In genomic region chr4:118833192-118833820, GRCh38 we compare ENCODE assay signal across 17 cellular contexts. TPM values are rescaled to one million over a fixed set of nuclear protein-coding genes. Genes with fewer than 3 reads are reported as not detected.
A peak's percentile ranks its signal among the peaks of the same experiment; 100 is the strongest.
DNase-seq lines count a peak whose midpoint lies in the region; ATAC-seq and TF ChIP-seq lines count a peak whose summit lies in the region.
"Had no signal": no experiment of that assay in that cellular context is flagged by ENCODE, and none has a peak within 500 bp of the region (broad histone marks: within the 10 kb centered on the region; RNA-seq: fewer than 3 reads in every experiment).

No MANE protein-coding gene starts in this region.

- H4K20me1 ChIP-seq in GM23338 (replicated peaks; ENCODE audit: insufficient read depth): peaks cover 18% of the 10 kb centered on the region

- no peak overlapping the region for H3K4me3 Mint-ChIP-seq in GM23338
- H3K4me3 Mint-ChIP-seq: stimulated activated memory B cell treated with anti-CD40 and anti-IgM and Interleukin-4, amounts not matched to agents 10 μg/mL and 1 μg/mL and 100 μg/mL, for 72 hours had no signal

- peaks cover 72% of the 10 kb centered on the region for H3K79me2 ChIP-seq in GM23338 (replicated peaks; ENCODE audit: insufficient read depth)

- peaks cover 17% of the 10 kb centered on the region for H3K27me3 Mint-ChIP-seq in GM23338 (ENCODE audit: insufficient read depth, low read depth, poor library complexity)
- H3K27me3 Mint-ChIP-seq: stimulated activated memory B cell treated with anti-CD40 and anti-IgM and Interleukin-4, amounts not matched to agents 10 μg/mL and 1 μg/mL and 100 μg/mL, for 72 hours had no signal

- peaks cover 29% of the 10 kb centered on the region for H3K4me1 ChIP-seq in GM23338 (ENCODE audit: insufficient read depth)
- H3K4me1 ChIP-seq in iPS-18a (ENCODE audit: control insufficient read depth, low read depth, low read length): peaks cover 21% of the 10 kb centered on the region

- no peak for DNase-seq in AG10803 (ENCODE audit: low read depth)
- no peak for DNase-seq in GM23338 (ENCODE audit: low spot score)
- DNase-seq in brain microvascular endothelial cell: no peak
- DNase-seq in Kasumi-1 (lab: John Stamatoyannopoulos, UW): no peak
- no peak for DNase-seq in GM19238 (ENCODE audit: insufficient read length, low spot score)
- DNase-seq in hepatic stellate cell (ENCODE audit: low spot score): no peak
- DNase-seq: activated CD4-positive, alpha-beta T cell treated with anti-CD3 and anti-CD28 coated beads, Interleukin-2, amount 50 U/mL, for 48 hours; KG1; NCI-H2081; right cardiac atrium; Right ventricle myocardium superior; stimulated activated CD4-positive, alpha-beta T cell treated with anti-CD3 and anti-CD28 coated beads, Interleukin-4, amount 100 ng/mL, for 4 hours; T-helper 9 cell had no signal

- H3K36me3 ChIP-seq in GM23338 (ENCODE audit: insufficient read depth) (peaks cover 28% of the 10 kb centered on the region), brain microvascular endothelial cell (replicated peaks) (peaks cover 52% of the 10 kb centered on the region), iPS-18a (ENCODE audit: control insufficient read depth, low read depth, low read length) (peaks cover 35% of the 10 kb centered on the region)

- H3K9me3 Mint-ChIP-seq in GM23338: no peaks in the 10 kb centered on the region
- H3K9me3 Mint-ChIP-seq: stimulated activated memory B cell treated with anti-CD40 and anti-IgM and Interleukin-4, amounts not matched to agents 10 μg/mL and 1 μg/mL and 100 μg/mL, for 72 hours had no signal

- H2AFZ ChIP-seq in GM23338: no peak overlapping the region

- H3K9me2 ChIP-seq in GM23338 (ENCODE audit: insufficient read depth): no peaks in the 10 kb centered on the region

- H3K4me2 ChIP-seq in GM23338: peak overlapping the region; percentile 86; the same call in 1 of the 2 replicates

- peaks cover 13% of the 10 kb centered on the region; the same call in 1 of the 2 replicates for H3F3A ChIP-seq in GM23338 (replicated peaks; ENCODE audit: low read depth)

- peaks cover 27% of the 10 kb centered on the region for H3K4me1 Mint-ChIP-seq in GM23338

- H3K27ac Mint-ChIP-seq in GM23338: no peak overlapping the region
- H3K27ac Mint-ChIP-seq: stimulated activated memory B cell treated with anti-CD40 and anti-IgM and Interleukin-4, amounts not matched to agents 10 μg/mL and 1 μg/mL and 100 μg/mL, for 72 hours had no signal

- H3K9me3 ChIP-seq in iPS-18a (ENCODE audit: control insufficient read depth, low read depth, low read length): no peaks in the 10 kb centered on the region

- H3K27ac ChIP-seq in GM23338 (ENCODE audit: low read depth): no peak overlapping the region
- H3K27ac ChIP-seq in brain microvascular endothelial cell: peak overlapping the region; percentile 97
- H3K27ac ChIP-seq in iPS-18a (ENCODE audit: low read length): no peak overlapping the region
- H3K27ac ChIP-seq: C4-2B had no signal

- in situ Hi-C loops in brain microvascular endothelial cell (cut with HindIII; ENCODE audit: low pct_ligation_motif_present, low sequenced_read_pairs): no loop called here

- no peaks in the 10 kb centered on the region for H3K27me3 ChIP-seq in GM23338 (ENCODE audit: insufficient read depth)
- H3K27me3 ChIP-seq in brain microvascular endothelial cell (replicated peaks): no peaks in the 10 kb centered on the region
- H3K27me3 ChIP-seq in iPS-18a (ENCODE audit: control insufficient read depth, insufficient read depth, low read length): no peaks in the 10 kb centered on the region

- ATAC-seq in GM23338 (no peak), HG03045 (IDR thresholded peaks at IDR 0.05; ENCODE audit: unreplicated experiment) (no peak)
- ATAC-seq: right cardiac atrium; stimulated activated memory B cell treated with anti-CD40 and anti-IgM and Interleukin-4, amounts not matched to agents 10 μg/mL and 1 μg/mL and 100 μg/mL, for 72 hours had no signal

- peaks cover 38% of the 10 kb centered on the region for H3K36me3 Mint-ChIP-seq in GM23338 (ENCODE audit: low read depth)

- H3K4me3 ChIP-seq in AG10803 (ENCODE audit: low read length): peak overlapping the region; percentile 91
- peak overlapping the region; percentile 87; the same call in 1 of the 2 replicates for H3K4me3 ChIP-seq in GM23338
- H3K4me3 ChIP-seq in brain microvascular endothelial cell (ENCODE audit: low read depth, low read length): peak overlapping the region; percentile 92
- H3K4me3 ChIP-seq in iPS-18a (ENCODE audit: low read length): peak overlapping the region; percentile 94

- TF ChIP-seq CTCF in AG10803 (conservative IDR thresholded peaks at IDR 0.05; ENCODE audit: low read length) (no peak), GM23338 (conservative IDR thresholded peaks at IDR 0.05; ENCODE audit: low read depth in 2 of 2) (no peak), brain microvascular endothelial cell (IDR thresholded peaks at IDR 0.05; ENCODE audit: low read depth, low read length, missing control alignments) (no peak)

- H3K9ac ChIP-seq in iPS-18a (ENCODE audit: low read length): no peak overlapping the region

TF ChIP-seq in GM23338, 12 proteins besides CTCF, POLR2A, EP300 and RAD21 (continues in another document):
- no peak for TF ChIP-seq EZH2phosphoT487 (IDR thresholded peaks at IDR 0.05; ENCODE audit: unreplicated experiment)
- TF ChIP-seq CREB1 (CRISPR knock-in tag; IDR thresholded peaks at IDR 0.05; ENCODE audit: low read depth): no peak
- no peak for TF ChIP-seq POLR2AphosphoS5 (IDR thresholded peaks at IDR 0.05; ENCODE audit: low read depth)
- TF ChIP-seq JUNB (IDR thresholded peaks at IDR 0.05; ENCODE audit: unreplicated experiment): no peak
- no peak for TF ChIP-seq ETS1 (IDR thresholded peaks at IDR 0.05)

RNA-seq across cellular contexts. Expression of gene SEC24D, which starts 2.6 kb away (rescaled TPM):
- total RNA-seq in GM23338 (2014; rRNA removed; shearing (Covaris generic)): 87.3 and 94.8 TPM in 2 replicates
- 33.2 and 37.6 TPM in 2 replicates for polyA plus RNA-seq in GM23338 (2016; fragmentation: Nextera tagmentation; extraction: Ambion mirVana)

RNA-seq across cellular contexts. Expression of gene SYNPO2, which starts 55.3 kb away (rescaled TPM):
- total RNA-seq in GM23338 (2014; rRNA removed; shearing (Covaris generic)): 3.1 and 3.4 TPM in 2 replicates
- polyA plus RNA-seq in GM23338 (2016; fragmentation: Nextera tagmentation; extraction: Ambion mirVana): 2.1 and 2.4 TPM in 2 replicates
